1 cellular context compared by ENCODE assay signal in the genomic region with DNA sequence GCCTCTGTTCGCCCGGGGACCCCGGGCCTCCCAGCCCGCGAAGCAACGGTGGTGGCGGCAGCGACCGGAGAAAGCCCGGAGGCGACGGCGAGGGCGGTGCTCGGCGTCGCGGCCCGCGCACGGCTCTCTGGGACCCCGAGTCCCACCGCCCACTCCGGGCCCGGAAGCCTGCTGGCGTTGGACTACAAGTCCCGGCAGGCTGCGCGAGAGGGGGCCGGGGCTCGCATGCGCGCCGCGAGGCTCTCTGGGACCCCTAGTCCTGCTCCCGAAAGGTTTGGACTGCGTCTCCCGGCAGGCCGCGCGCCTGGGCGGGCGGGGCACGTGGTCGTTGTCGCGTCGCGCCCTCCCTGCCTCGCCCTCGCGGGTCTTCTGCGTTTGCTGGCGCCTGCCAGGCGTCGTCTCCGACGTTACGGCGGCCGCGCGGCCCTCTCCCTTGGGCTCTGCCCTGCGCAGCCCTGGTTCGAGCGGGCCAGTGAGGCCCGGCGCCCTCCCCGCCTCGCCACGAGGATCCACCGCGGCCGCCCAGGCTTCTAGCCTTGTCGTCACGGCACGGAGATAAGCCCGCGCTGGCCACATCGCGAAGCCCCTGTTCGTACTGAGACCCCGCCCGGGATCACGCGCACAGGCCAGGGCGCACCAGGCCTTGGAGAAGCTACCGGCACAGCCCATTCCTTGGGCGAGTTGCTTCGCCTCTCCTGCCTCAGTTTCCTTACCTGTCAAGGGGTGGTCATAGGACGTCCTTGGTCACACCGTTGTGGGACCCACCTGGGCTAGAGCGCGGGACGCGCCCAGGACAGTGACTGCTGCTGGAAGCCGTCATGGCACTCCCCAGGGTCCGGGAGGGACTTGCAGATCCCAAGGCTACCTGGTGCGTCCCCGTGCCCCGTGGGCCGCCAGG.
TF ChIP-seq lines count a peak whose summit lies in the region.

A gene (minus strand): TSS at position 75 of the 898 bp plus-strand sequence. CDS start 549 bp downstream, outside the sequence.

TF ChIP-seq in HepG2, 621 proteins besides CTCF, POLR2A, EP300 and RAD21 (continued from another document and continues in another):
- TF ChIP-seq, protein P1, sequence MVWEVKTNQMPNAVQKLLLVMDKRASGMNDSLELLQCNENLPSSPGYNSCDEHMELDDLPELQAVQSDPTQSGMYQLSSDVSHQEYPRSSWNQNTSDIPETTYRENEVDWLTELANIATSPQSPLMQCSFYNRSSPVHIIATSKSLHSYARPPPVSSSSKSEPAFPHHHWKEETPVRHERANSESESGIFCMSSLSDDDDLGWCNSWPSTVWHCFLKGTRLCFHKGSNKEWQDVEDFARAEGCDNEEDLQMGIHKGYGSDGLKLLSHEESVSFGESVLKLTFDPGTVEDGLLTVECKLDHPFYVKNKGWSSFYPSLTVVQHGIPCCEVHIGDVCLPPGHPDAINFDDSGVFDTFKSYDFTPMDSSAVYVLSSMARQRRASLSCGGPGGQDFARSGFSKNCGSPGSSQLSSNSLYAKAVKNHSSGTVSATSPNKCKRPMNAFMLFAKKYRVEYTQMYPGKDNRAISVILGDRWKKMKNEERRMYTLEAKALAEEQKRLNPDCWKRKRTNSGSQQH (CRISPR knock-in tag; IDR thresholded peaks at IDR 0.05; ENCODE audit: low read depth): peak; percentile 94
- TF ChIP-seq, protein P2, sequence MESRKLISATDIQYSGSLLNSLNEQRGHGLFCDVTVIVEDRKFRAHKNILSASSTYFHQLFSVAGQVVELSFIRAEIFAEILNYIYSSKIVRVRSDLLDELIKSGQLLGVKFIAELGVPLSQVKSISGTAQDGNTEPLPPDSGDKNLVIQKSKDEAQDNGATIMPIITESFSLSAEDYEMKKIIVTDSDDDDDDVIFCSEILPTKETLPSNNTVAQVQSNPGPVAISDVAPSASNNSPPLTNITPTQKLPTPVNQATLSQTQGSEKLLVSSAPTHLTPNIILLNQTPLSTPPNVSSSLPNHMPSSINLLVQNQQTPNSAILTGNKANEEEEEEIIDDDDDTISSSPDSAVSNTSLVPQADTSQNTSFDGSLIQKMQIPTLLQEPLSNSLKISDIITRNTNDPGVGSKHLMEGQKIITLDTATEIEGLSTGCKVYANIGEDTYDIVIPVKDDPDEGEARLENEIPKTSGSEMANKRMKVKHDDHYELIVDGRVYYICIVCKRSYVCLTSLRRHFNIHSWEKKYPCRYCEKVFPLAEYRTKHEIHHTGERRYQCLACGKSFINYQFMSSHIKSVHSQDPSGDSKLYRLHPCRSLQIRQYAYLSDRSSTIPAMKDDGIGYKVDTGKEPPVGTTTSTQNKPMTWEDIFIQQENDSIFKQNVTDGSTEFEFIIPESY (CRISPR knock-in tag; IDR thresholded peaks at IDR 0.05): peak; percentile 95
- TF ChIP-seq, protein P3, sequence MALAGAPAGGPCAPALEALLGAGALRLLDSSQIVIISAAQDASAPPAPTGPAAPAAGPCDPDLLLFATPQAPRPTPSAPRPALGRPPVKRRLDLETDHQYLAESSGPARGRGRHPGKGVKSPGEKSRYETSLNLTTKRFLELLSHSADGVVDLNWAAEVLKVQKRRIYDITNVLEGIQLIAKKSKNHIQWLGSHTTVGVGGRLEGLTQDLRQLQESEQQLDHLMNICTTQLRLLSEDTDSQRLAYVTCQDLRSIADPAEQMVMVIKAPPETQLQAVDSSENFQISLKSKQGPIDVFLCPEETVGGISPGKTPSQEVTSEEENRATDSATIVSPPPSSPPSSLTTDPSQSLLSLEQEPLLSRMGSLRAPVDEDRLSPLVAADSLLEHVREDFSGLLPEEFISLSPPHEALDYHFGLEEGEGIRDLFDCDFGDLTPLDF (CRISPR knock-in tag; IDR thresholded peaks at IDR 0.05): peak; percentile 92; the same call in 1 of the 2 replicates
- TF ChIP-seq MLLT10 (CRISPR knock-in tag; IDR thresholded peaks at IDR 0.05): no peak
- TF ChIP-seq NKX3-1 (CRISPR knock-in tag; IDR thresholded peaks at IDR 0.05): peak; percentile 98
- peak; percentile 98 for TF ChIP-seq SP4 (CRISPR knock-in tag; IDR thresholded peaks at IDR 0.05)
- TF ChIP-seq RFX3 (CRISPR knock-in tag; IDR thresholded peaks at IDR 0.05): no peak
- peak; percentile 97; the same call in 1 of the 2 replicates for TF ChIP-seq ZNF484 (CRISPR knock-in tag; IDR thresholded peaks at IDR 0.05; ENCODE audit: borderline replicate concordance, low read depth)
- peak; percentile 93 for TF ChIP-seq ZNF329 (CRISPR knock-in tag; IDR thresholded peaks at IDR 0.05; ENCODE audit: low read depth)
- TF ChIP-seq NFE2L2 (IDR thresholded peaks at IDR 0.05; ENCODE audit: low read length): no peak
- peak; percentile 97; the same call in 1 of the 2 replicates for TF ChIP-seq ZNF234 (CRISPR knock-in tag; conservative IDR thresholded peaks at IDR 0.05)
- TF ChIP-seq HNF4A (CRISPR knock-in tag; IDR thresholded peaks at IDR 0.05): no peak; the same call in 1 of the 2 replicates
- peak; percentile 98 for TF ChIP-seq ZNF773 (CRISPR knock-in tag; IDR thresholded peaks at IDR 0.05; ENCODE audit: borderline replicate concordance)
- peak; percentile 50 for TF ChIP-seq GATAD2A (CRISPR knock-in tag; IDR thresholded peaks at IDR 0.05)
- peak; percentile 100 for TF ChIP-seq ZNF563 (CRISPR knock-in tag; IDR thresholded peaks at IDR 0.05)
- no peak for TF ChIP-seq NCOR1 (IDR thresholded peaks at IDR 0.05; ENCODE audit: borderline replicate concordance, low read length)
- peak; percentile 98 for TF ChIP-seq MAZ (IDR thresholded peaks at IDR 0.05; ENCODE audit: borderline replicate concordance, low read depth, low read length)
- peak; percentile 99 for TF ChIP-seq MAZ (CRISPR knock-in tag; IDR thresholded peaks at IDR 0.05; ENCODE audit: low read depth)
- peak; percentile 2 for TF ChIP-seq SRSF1 (optimal IDR thresholded peaks at IDR 0.05; ENCODE audit: low read depth, low read length)
- peak; percentile 94; the same call in 1 of the 2 replicates for TF ChIP-seq ZNF670 (CRISPR knock-in tag; IDR thresholded peaks at IDR 0.05; ENCODE audit: borderline replicate concordance)
- peak; percentile 97; the same call in 1 of the 2 replicates for TF ChIP-seq PAX8 (CRISPR knock-in tag; IDR thresholded peaks at IDR 0.05; ENCODE audit: borderline replicate concordance)
- TF ChIP-seq SALL2 (CRISPR knock-in tag; IDR thresholded peaks at IDR 0.05): peak; percentile 97
- TF ChIP-seq CHCHD3 (CRISPR knock-in tag; IDR thresholded peaks at IDR 0.05): peak; percentile 100
- TF ChIP-seq SNAI1 (CRISPR knock-in tag; IDR thresholded peaks at IDR 0.05; ENCODE audit: borderline replicate concordance): no peak; the same call in 1 of the 2 replicates
- TF ChIP-seq ATM (IDR thresholded peaks at IDR 0.05; ENCODE audit: borderline replicate concordance): no peak
- TF ChIP-seq, protein P4, sequence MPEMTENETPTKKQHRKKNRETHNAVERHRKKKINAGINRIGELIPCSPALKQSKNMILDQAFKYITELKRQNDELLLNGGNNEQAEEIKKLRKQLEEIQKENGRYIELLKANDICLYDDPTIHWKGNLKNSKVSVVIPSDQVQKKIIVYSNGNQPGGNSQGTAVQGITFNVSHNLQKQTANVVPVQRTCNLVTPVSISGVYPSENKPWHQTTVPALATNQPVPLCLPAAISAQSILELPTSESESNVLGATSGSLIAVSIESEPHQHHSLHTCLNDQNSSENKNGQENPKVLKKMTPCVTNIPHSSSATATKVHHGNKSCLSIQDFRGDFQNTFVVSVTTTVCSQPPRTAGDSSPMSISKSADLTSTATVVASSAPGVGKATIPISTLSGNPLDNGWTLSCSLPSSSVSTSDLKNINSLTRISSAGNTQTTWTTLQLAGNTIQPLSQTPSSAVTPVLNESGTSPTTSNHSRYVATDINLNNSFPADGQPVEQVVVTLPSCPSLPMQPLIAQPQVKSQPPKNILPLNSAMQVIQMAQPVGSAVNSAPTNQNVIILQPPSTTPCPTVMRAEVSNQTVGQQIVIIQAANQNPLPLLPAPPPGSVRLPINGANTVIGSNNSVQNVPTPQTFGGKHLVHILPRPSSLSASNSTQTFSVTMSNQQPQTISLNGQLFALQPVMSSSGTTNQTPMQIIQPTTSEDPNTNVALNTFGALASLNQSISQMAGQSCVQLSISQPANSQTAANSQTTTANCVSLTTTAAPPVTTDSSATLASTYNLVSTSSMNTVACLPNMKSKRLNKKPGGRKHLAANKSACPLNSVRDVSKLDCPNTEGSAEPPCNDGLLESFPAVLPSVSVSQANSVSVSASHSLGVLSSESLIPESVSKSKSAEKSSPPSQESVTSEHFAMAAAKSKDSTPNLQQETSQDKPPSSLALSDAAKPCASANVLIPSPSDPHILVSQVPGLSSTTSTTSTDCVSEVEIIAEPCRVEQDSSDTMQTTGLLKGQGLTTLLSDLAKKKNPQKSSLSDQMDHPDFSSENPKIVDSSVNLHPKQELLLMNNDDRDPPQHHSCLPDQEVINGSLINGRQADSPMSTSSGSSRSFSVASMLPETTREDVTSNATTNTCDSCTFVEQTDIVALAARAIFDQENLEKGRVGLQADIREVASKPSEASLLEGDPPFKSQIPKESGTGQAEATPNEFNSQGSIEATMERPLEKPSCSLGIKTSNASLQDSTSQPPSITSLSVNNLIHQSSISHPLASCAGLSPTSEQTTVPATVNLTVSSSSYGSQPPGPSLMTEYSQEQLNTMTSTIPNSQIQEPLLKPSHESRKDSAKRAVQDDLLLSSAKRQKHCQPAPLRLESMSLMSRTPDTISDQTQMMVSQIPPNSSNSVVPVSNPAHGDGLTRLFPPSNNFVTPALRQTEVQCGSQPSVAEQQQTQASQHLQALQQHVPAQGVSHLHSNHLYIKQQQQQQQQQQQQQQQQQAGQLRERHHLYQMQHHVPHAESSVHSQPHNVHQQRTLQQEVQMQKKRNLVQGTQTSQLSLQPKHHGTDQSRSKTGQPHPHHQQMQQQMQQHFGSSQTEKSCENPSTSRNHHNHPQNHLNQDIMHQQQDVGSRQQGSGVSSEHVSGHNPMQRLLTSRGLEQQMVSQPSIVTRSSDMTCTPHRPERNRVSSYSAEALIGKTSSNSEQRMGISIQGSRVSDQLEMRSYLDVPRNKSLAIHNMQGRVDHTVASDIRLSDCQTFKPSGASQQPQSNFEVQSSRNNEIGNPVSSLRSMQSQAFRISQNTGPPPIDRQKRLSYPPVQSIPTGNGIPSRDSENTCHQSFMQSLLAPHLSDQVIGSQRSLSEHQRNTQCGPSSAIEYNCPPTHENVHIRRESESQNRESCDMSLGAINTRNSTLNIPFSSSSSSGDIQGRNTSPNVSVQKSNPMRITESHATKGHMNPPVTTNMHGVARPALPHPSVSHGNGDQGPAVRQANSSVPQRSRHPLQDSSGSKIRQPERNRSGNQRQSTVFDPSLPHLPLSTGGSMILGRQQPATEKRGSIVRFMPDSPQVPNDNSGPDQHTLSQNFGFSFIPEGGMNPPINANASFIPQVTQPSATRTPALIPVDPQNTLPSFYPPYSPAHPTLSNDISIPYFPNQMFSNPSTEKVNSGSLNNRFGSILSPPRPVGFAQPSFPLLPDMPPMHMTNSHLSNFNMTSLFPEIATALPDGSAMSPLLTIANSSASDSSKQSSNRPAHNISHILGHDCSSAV (CRISPR knock-in tag; IDR thresholded peaks at IDR 0.05; ENCODE audit: borderline replicate concordance): 0 out of 2 replicates have a peak, but pooled peaks have one; percentile 93
- peak; percentile 98 for TF ChIP-seq MEIS1 (CRISPR knock-in tag; IDR thresholded peaks at IDR 0.05; ENCODE audit: borderline replicate concordance)
- peak; percentile 97 for TF ChIP-seq ZFP37 (CRISPR knock-in tag; IDR thresholded peaks at IDR 0.05; ENCODE audit: borderline replicate concordance)
- peak; percentile 97 for TF ChIP-seq GTF3A (CRISPR knock-in tag; conservative IDR thresholded peaks at IDR 0.05)
- TF ChIP-seq, protein P5, sequence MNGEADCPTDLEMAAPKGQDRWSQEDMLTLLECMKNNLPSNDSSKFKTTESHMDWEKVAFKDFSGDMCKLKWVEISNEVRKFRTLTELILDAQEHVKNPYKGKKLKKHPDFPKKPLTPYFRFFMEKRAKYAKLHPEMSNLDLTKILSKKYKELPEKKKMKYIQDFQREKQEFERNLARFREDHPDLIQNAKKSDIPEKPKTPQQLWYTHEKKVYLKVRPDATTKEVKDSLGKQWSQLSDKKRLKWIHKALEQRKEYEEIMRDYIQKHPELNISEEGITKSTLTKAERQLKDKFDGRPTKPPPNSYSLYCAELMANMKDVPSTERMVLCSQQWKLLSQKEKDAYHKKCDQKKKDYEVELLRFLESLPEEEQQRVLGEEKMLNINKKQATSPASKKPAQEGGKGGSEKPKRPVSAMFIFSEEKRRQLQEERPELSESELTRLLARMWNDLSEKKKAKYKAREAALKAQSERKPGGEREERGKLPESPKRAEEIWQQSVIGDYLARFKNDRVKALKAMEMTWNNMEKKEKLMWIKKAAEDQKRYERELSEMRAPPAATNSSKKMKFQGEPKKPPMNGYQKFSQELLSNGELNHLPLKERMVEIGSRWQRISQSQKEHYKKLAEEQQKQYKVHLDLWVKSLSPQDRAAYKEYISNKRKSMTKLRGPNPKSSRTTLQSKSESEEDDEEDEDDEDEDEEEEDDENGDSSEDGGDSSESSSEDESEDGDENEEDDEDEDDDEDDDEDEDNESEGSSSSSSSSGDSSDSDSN (CRISPR knock-in tag; IDR thresholded peaks at IDR 0.05): peak; percentile 46; the same call in 1 of the 2 replicates
- TF ChIP-seq, protein P6, sequence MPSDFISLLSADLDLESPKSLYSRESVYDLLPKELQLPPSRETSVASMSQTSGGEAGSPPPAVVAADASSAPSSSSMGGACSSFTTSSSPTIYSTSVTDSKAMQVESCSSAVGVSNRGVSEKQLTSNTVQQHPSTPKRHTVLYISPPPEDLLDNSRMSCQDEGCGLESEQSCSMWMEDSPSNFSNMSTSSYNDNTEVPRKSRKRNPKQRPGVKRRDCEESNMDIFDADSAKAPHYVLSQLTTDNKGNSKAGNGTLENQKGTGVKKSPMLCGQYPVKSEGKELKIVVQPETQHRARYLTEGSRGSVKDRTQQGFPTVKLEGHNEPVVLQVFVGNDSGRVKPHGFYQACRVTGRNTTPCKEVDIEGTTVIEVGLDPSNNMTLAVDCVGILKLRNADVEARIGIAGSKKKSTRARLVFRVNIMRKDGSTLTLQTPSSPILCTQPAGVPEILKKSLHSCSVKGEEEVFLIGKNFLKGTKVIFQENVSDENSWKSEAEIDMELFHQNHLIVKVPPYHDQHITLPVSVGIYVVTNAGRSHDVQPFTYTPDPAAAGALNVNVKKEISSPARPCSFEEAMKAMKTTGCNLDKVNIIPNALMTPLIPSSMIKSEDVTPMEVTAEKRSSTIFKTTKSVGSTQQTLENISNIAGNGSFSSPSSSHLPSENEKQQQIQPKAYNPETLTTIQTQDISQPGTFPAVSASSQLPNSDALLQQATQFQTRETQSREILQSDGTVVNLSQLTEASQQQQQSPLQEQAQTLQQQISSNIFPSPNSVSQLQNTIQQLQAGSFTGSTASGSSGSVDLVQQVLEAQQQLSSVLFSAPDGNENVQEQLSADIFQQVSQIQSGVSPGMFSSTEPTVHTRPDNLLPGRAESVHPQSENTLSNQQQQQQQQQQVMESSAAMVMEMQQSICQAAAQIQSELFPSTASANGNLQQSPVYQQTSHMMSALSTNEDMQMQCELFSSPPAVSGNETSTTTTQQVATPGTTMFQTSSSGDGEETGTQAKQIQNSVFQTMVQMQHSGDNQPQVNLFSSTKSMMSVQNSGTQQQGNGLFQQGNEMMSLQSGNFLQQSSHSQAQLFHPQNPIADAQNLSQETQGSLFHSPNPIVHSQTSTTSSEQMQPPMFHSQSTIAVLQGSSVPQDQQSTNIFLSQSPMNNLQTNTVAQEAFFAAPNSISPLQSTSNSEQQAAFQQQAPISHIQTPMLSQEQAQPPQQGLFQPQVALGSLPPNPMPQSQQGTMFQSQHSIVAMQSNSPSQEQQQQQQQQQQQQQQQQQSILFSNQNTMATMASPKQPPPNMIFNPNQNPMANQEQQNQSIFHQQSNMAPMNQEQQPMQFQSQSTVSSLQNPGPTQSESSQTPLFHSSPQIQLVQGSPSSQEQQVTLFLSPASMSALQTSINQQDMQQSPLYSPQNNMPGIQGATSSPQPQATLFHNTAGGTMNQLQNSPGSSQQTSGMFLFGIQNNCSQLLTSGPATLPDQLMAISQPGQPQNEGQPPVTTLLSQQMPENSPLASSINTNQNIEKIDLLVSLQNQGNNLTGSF (CRISPR knock-in tag; IDR thresholded peaks at IDR 0.05): peak; percentile 98
- TF ChIP-seq ATRX (CRISPR knock-in tag; IDR thresholded peaks at IDR 0.05; ENCODE audit: borderline replicate concordance): 0 out of 2 replicates have a peak, but pooled peaks have one; percentile 85
